Comparison of ENCODE assay signal across 9 cellular contexts in genomic region chr14:70780396-70781075, GRCh38. TPM values are rescaled to one million over a fixed set of nuclear protein-coding genes. Genes with fewer than 3 reads are reported as not detected.
DNase-seq lines count a peak whose midpoint lies in the region; ATAC-seq and TF ChIP-seq lines count a peak whose summit lies in the region.
"Had no signal": no experiment of that assay in that cellular context is flagged by ENCODE, and none has a peak within 500 bp of the region (broad histone marks: within the 10 kb centered on the region; RNA-seq: fewer than 3 reads in every experiment).

No MANE protein-coding gene starts in this region.

- peak; percentile 84 for DNase-seq in DMS79 treated with DMSO at 0.1 percent for 48 hours (lab: John Stamatoyannopoulos, UW)
- DNase-seq in NCI-H1105 (lab: John Stamatoyannopoulos, UW): peak; percentile 61
- peak; percentile 17 to 25 for DNase-seq in hippocampal formation (lab: John Stamatoyannopoulos, UW)
- DNase-seq in iPS-NIHi11 (ENCODE audit: low spot score): no peak
- DNase-seq in 8988T: no peak
- DNase-seq in osteocyte (ENCODE audit: extremely low spot score, unreplicated experiment): no peak

- H3K4me3 Mint-ChIP-seq in osteocyte (ENCODE audit: unreplicated experiment): no peak overlapping the region

- no peaks in the 10 kb centered on the region for H3K9me3 Mint-ChIP-seq in osteocyte (ENCODE audit: unreplicated experiment)

- no peak for TF ChIP-seq CTCF in osteocyte (IDR thresholded peaks at IDR 0.05)

- no peaks in the 10 kb centered on the region for H3K27me3 Mint-ChIP-seq in osteocyte (ENCODE audit: unreplicated experiment)

- H3K4me1 Mint-ChIP-seq in osteocyte (ENCODE audit: unreplicated experiment): peaks cover 13% of the 10 kb centered on the region

- no peak overlapping the region for H3K27ac Mint-ChIP-seq in osteocyte (ENCODE audit: unreplicated experiment)

- ATAC-seq in GM21423 (IDR thresholded peaks at IDR 0.05; ENCODE audit: unreplicated experiment): peak; percentile 72
- ATAC-seq in GM21723 (IDR thresholded peaks at IDR 0.05; ENCODE audit: unreplicated experiment): no peak
- ATAC-seq: activated CD4-positive, CD25-positive, alpha-beta regulatory T cell treated with anti-CD3 and anti-CD28 coated beads, Interleukin-2, amount 50 U/mL, for 24 hours had no signal

- no peaks in the 10 kb centered on the region for H3K36me3 Mint-ChIP-seq in osteocyte (ENCODE audit: unreplicated experiment)

RNA-seq across cellular contexts. Expression of gene MAP3K9, which starts 28.8 kb away (rescaled TPM):
- 1.3 and 1.4 TPM in 2 replicates for total RNA-seq in osteocyte

Comparison
In these comparisons a context has a peak if more than half of its experiments do, and no peak if none do; other contexts are left out.
1. DNase-seq: peak in DMS79 treated with DMSO at 0.1 percent for 48 hours (single experiment), NCI-H1105 (single experiment) and hippocampal formation (2 of 2); none in iPS-NIHi11 (single experiment), 8988T (single experiment) and osteocyte (single experiment).